ENCODE assay signal across 8 cellular contexts in genomic region chr1:246784621-246785535, GRCh38.
A peak's percentile ranks its signal among the peaks of the same experiment; 100 is the strongest.
DNase-seq lines count a peak whose midpoint lies in the region; ATAC-seq and TF ChIP-seq lines count a peak whose summit lies in the region.

No MANE protein-coding gene starts in this region.

- no peaks in the 10 kb centered on the region for H3K9me3 ChIP-seq in osteoblast (ENCODE audit: low read depth, low read length)

- H3K4me1 ChIP-seq in osteoblast (ENCODE audit: insufficient read depth, low read length): peaks cover 24% of the 10 kb centered on the region

- no peak overlapping the region for H3K27ac ChIP-seq in osteoblast (ENCODE audit: low read depth, low read length)

- DNase-seq in activated CD4-positive, alpha-beta T cell treated with anti-CD3 and anti-CD28 coated beads for 48 hours: peak; percentile 27
- no peak for DNase-seq in activated CD4-positive, alpha-beta T cell treated with anti-CD3 and anti-CD28 coated beads for 1 hour
- DNase-seq in brain pericyte (ENCODE audit: low read depth, low spot score) (peak; percentile 89), osteoblast (ENCODE audit: insufficient read length, low spot score, missing footprints) (peak; percentile 94), NCI-H2107 (lab: John Stamatoyannopoulos, UW) (no peak)

- H2AFZ ChIP-seq in osteoblast (ENCODE audit: low read length): no peak overlapping the region

- no peaks in the 10 kb centered on the region for H3K27me3 ChIP-seq in osteoblast (ENCODE audit: insufficient read depth, low read length)

- ATAC-seq in HG03354 (IDR thresholded peaks at IDR 0.05; ENCODE audit: poor library complexity, severe bottlenecking, unreplicated experiment): peak; percentile 48
- no peak for ATAC-seq in GM19023 (IDR thresholded peaks at IDR 0.05; ENCODE audit: unreplicated experiment)
- no peak for ATAC-seq in HG02870 (IDR thresholded peaks at IDR 0.05; ENCODE audit: unreplicated experiment)

- no peaks in the 10 kb centered on the region for H3K79me2 ChIP-seq in osteoblast (ENCODE audit: insufficient read depth, low read length)

- peak overlapping the region; percentile 83 for H3K4me2 ChIP-seq in osteoblast (ENCODE audit: insufficient read depth, low read length)

- no peaks in the 10 kb centered on the region for H3K36me3 ChIP-seq in osteoblast (ENCODE audit: insufficient read depth, low read length)

- TF ChIP-seq CTCF in osteoblast (IDR thresholded peaks at IDR 0.05; ENCODE audit: extremely low read depth, low read depth, low read length): no peak

- H4K20me1 ChIP-seq in osteoblast (ENCODE audit: insufficient read depth, low read length): peaks cover 6% of the 10 kb centered on the region

- H3K4me3 ChIP-seq in osteoblast (ENCODE audit: insufficient read depth, low read length): peak overlapping the region; percentile 49

Comparison
In these comparisons a context has a peak if more than half of its experiments do, and no peak if none do; other contexts are left out.
1. DNase-seq: peak in activated CD4-positive, alpha-beta T cell treated with anti-CD3 and anti-CD28 coated beads for 48 hours (single experiment), brain pericyte (single experiment) and osteoblast (single experiment); none in activated CD4-positive, alpha-beta T cell treated with anti-CD3 and anti-CD28 coated beads for 1 hour (single experiment) and NCI-H2107 (single experiment).